ENCODE assay signal across 8 cellular contexts in genomic region chr3:185353823-185354614, GRCh38. TPM values are rescaled to one million over a fixed set of nuclear protein-coding genes. Genes with fewer than 3 reads are reported as not detected.
A peak's percentile ranks its signal among the peaks of the same experiment; 100 is the strongest.
DNase-seq lines count a peak whose midpoint lies in the region; ATAC-seq, FAIRE-seq and TF ChIP-seq lines count a peak whose summit lies in the region.

No MANE protein-coding gene starts in this region.

- H3K4me1 ChIP-seq in gastrocnemius medialis: no peaks in the 10 kb centered on the region

- no peaks in the 10 kb centered on the region for H3K36me3 ChIP-seq in gastrocnemius medialis

- peak; percentile 55 for DNase-seq in GM12891 (ENCODE audit: insufficient read length, low spot score)
- peak; percentile 98 for DNase-seq in NAMALWA (ENCODE audit: low spot score)
- peak; percentile 78 for DNase-seq in SHP77 treated with DMSO at 0.1 percent for 48 hours (lab: John Stamatoyannopoulos, UW)
- DNase-seq in activated naive CD4-positive, alpha-beta T cell (lab: John Stamatoyannopoulos, UW): peak; percentile 8 to 28 (median 18)
- peak; percentile 58 for DNase-seq in left cardiac atrium
- DNase-seq in gastrocnemius medialis: peak; percentile 12 to 48
- DNase-seq in epidermal melanocyte (ENCODE audit: insufficient read length, low spot score): no peak

- H3K9me3 ChIP-seq in gastrocnemius medialis: no peaks in the 10 kb centered on the region

- intact Hi-C loops in left cardiac atrium (cut with DNase I) (loop anchor here in 1 of 2 donors (10.0 kb wide), 1 partner anchor 201 kb away; the partner anchor contains the start of gene LIPH), gastrocnemius medialis (cut with DNase I; ENCODE audit: low total_unique reads) (loop anchor here (2.0 kb wide), 1 partner anchor 145 kb away; the partner anchor contains the start of gene TMEM41A)

- peak; percentile 21 to 76 (median 56) for TF ChIP-seq CTCF in gastrocnemius medialis (IDR thresholded peaks at IDR 0.05 in 4 of 5, conservative IDR thresholded peaks at IDR 0.05 in 1 of 5)

- peak; percentile 96 for FAIRE-seq in GM12891 (lab: Jason Lieb, UNC)

- no peak overlapping the region for H3K27ac ChIP-seq in gastrocnemius medialis

- no peak for TF ChIP-seq POLR2A in GM12891 (IDR thresholded peaks at IDR 0.05; ENCODE audit: low read depth, low read length)
- TF ChIP-seq POLR2A in gastrocnemius medialis (IDR thresholded peaks at IDR 0.05): no peak

- no peaks in the 10 kb centered on the region for H3K27me3 ChIP-seq in gastrocnemius medialis

- ATAC-seq in HG02610 (IDR thresholded peaks at IDR 0.05; ENCODE audit: unreplicated experiment) (peak; percentile 99), left cardiac atrium (peak; percentile 76 to 82), gastrocnemius medialis (peak; percentile 80 to 85)

- no peak overlapping the region for H3K4me3 ChIP-seq in gastrocnemius medialis

- in situ Hi-C loops in gastrocnemius medialis (cut with MboI; ENCODE audit: low sequenced_read_pairs in 4 of 4): no loop called here

TF ChIP-seq in GM12891, 5 proteins besides CTCF, POLR2A, EP300 and RAD21:
- TF ChIP-seq SPI1 (IDR thresholded peaks at IDR 0.05; ENCODE audit: low read depth, low read length): no peak
- TF ChIP-seq PAX5 (IDR thresholded peaks at IDR 0.05; ENCODE audit: insufficient read depth, low read length, severe bottlenecking): no peak
- no peak for TF ChIP-seq POU2F2 (IDR thresholded peaks at IDR 0.05; ENCODE audit: low read depth, low read length)
- TF ChIP-seq TAF1 (IDR thresholded peaks at IDR 0.05; ENCODE audit: low read depth, low read length): no peak
- no peak for TF ChIP-seq POLR2AphosphoS5 (IDR thresholded peaks at IDR 0.05; ENCODE audit: low read depth, low read length)

RNA-seq across cellular contexts. Expression of gene MAP3K13, which starts 8.9 kb away (rescaled TPM):
- 11.1 TPM for polyA plus RNA-seq in GM12891 (2012; ENCODE audit: low read depth, missing spikeins)
- 10 to 100 TPM; 12.5 to 16.2 TPM for total RNA-seq in left cardiac atrium
- 1 to 10 TPM; 1.6 to 6.5 (median 4.6) TPM for total RNA-seq in gastrocnemius medialis
